In the genomic region with DNA sequence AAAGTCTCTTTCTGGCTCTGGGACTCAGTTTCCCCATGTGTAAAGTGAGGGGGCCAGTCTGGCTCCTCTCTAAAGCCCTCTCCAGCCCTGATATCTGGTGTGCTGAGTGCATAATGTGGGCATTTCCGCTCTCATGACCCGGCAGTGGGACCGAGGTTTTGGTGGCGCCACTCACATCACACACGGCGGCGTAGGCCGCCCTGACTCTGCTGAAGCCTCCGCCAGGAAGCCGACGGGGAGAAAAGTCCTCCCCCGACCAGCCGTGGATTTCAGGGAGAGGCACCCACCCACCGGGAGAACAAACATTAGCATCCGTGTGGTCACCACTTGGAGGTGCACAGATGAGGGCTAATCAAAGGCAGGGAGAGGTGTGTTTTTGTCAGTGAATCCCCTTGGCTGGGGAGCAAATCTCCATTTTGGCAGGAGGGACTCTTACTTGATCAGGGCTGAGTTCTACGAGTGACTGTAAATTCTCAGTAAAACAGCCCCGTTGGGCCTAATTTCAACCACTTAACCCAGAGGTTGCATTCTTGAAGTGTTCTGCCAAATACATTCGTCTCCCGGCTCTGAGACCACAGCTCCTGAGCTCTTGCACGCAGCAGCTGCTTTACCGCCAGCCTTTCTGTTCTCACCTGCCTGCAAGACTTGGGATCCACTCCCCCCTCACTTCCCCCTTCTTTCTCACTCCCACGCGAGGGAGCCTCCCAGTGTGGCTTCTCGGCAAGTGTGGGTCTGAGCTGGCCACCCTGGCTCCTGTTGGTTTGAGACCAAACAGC, we compare ENCODE assay signal across 16 cellular contexts.
"Had no signal": no experiment of that assay in that cellular context is flagged by ENCODE, and none has a peak within 500 bp of the region (broad histone marks: within the 10 kb centered on the region; RNA-seq: fewer than 3 reads in every experiment).

No MANE protein-coding gene starts in this region.

- H3K27ac Mint-ChIP-seq: stimulated activated naive CD8-positive, alpha-beta T cell treated with anti-CD3 and anti-CD28 coated beads, Interleukin-15, Interleukin-2, amounts not matched to agents 100 ng/mL and 50 ng/mL, for 24 hours had no signal

- H3K9me3 Mint-ChIP-seq: brain; central memory CD8-positive, alpha-beta T cell; nephron; stimulated activated naive CD8-positive, alpha-beta T cell treated with anti-CD3 and anti-CD28 coated beads, Interleukin-15, Interleukin-2, amounts not matched to agents 100 ng/mL and 50 ng/mL, for 24 hours had no signal

- H3K9me3 ChIP-seq: esophagus muscularis mucosa, left lung, psoas muscle, sigmoid colon, thoracic aorta, uterus had no signal

- H3K4me3 ChIP-seq: dorsolateral prefrontal cortex, esophagus muscularis mucosa, left lung, psoas muscle, sigmoid colon, thoracic aorta, uterus had no signal

- H3K4me1 ChIP-seq: psoas muscle, uterus had no signal

- H3K4me3 Mint-ChIP-seq: brain; central memory CD8-positive, alpha-beta T cell; nephron; stimulated activated naive CD8-positive, alpha-beta T cell treated with anti-CD3 and anti-CD28 coated beads, Interleukin-15, Interleukin-2, amounts not matched to agents 100 ng/mL and 50 ng/mL, for 24 hours had no signal

- H3K27ac ChIP-seq: dorsolateral prefrontal cortex, esophagus muscularis mucosa, left lung, psoas muscle, sigmoid colon, thoracic aorta, uterus had no signal

- H3K4me1 Mint-ChIP-seq: brain; central memory CD8-positive, alpha-beta T cell had no signal

- ATAC-seq: psoas muscle had no signal

- DNase-seq: activated naive CD4-positive, alpha-beta T cell treated with anti-CD3 and anti-CD28 coated beads, Interleukin-2, amount 50 U/mL, for 16 hours; activated T-cell treated with anti-CD3 and anti-CD28 coated beads, Interleukin-2, amount 50 U/mL, for 1 hour; dorsolateral prefrontal cortex; psoas muscle; sigmoid colon; stimulated activated CD4-positive, alpha-beta T cell treated with anti-CD3 and anti-CD28 coated beads, Interleukin-4, amount 100 ng/mL, for 1 hour; stimulated activated CD8-positive, alpha-beta memory T cell treated with anti-CD3 and anti-CD28 coated beads, Interleukin-4, amount 100 ng/mL, for 48 hours; T-helper 2 cell; uterus had no signal

- H3K27me3 ChIP-seq: left lung, uterus had no signal

- H3K36me3 Mint-ChIP-seq: brain had no signal

- H3K36me3 ChIP-seq: esophagus muscularis mucosa, left lung, sigmoid colon, thoracic aorta, uterus had no signal
